3 cellular contexts compared by ENCODE assay signal in the genomic region with DNA sequence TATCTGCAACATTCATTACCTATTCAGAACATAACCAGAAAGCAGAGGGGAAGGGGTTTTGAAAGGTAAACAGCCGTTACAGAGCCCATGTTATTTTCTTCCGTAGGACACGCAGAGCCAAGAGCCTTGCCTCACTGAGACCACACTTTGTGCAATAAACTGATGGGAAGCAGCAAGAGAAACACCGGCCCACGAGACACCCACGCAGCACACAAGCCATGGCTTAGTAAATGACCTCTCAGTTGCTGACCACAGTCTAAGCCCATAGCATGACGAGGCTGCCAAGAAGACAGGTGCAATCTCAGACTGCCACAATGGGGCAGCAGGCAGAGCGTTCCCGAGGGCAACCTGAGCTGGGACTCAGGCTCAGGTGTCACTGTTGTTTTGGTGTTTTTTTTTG.
TF ChIP-seq lines count a peak whose summit lies in the region.

No MANE protein-coding gene starts in this region.

TF ChIP-seq in liver, 16 proteins besides CTCF, POLR2A, EP300 and RAD21:
- TF ChIP-seq, protein P1, sequence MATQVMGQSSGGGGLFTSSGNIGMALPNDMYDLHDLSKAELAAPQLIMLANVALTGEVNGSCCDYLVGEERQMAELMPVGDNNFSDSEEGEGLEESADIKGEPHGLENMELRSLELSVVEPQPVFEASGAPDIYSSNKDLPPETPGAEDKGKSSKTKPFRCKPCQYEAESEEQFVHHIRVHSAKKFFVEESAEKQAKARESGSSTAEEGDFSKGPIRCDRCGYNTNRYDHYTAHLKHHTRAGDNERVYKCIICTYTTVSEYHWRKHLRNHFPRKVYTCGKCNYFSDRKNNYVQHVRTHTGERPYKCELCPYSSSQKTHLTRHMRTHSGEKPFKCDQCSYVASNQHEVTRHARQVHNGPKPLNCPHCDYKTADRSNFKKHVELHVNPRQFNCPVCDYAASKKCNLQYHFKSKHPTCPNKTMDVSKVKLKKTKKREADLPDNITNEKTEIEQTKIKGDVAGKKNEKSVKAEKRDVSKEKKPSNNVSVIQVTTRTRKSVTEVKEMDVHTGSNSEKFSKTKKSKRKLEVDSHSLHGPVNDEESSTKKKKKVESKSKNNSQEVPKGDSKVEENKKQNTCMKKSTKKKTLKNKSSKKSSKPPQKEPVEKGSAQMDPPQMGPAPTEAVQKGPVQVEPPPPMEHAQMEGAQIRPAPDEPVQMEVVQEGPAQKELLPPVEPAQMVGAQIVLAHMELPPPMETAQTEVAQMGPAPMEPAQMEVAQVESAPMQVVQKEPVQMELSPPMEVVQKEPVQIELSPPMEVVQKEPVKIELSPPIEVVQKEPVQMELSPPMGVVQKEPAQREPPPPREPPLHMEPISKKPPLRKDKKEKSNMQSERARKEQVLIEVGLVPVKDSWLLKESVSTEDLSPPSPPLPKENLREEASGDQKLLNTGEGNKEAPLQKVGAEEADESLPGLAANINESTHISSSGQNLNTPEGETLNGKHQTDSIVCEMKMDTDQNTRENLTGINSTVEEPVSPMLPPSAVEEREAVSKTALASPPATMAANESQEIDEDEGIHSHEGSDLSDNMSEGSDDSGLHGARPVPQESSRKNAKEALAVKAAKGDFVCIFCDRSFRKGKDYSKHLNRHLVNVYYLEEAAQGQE (IDR thresholded peaks at IDR 0.05), result no peak
- TF ChIP-seq FOXA1 (IDR thresholded peaks at IDR 0.05), result peak; percentile 56
- TF ChIP-seq EGR1 (IDR thresholded peaks at IDR 0.05; ENCODE audit: low read depth in 2 of 2), result peak; percentile 77 to 89
- no peak for TF ChIP-seq HNF4G (IDR thresholded peaks at IDR 0.05)
- TF ChIP-seq, protein P2, sequence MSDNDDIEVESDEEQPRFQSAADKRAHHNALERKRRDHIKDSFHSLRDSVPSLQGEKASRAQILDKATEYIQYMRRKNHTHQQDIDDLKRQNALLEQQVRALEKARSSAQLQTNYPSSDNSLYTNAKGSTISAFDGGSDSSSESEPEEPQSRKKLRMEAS (IDR thresholded peaks at IDR 0.05), result peak; percentile 57
- peak; percentile 67 for TF ChIP-seq SP1 (IDR thresholded peaks at IDR 0.05)
- TF ChIP-seq, protein P3, sequence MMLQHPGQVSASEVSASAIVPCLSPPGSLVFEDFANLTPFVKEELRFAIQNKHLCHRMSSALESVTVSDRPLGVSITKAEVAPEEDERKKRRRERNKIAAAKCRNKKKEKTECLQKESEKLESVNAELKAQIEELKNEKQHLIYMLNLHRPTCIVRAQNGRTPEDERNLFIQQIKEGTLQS (IDR thresholded peaks at IDR 0.05), result peak; percentile 30
- peak in 1 of 2 donors; percentile 78 for TF ChIP-seq JUND (IDR thresholded peaks at IDR 0.05)
- TF ChIP-seq HNF4A (conservative IDR thresholded peaks at IDR 0.05), result peak; percentile 67 to 78
- peak; percentile 68 for TF ChIP-seq YY1 (IDR thresholded peaks at IDR 0.05)
- peak; percentile 84 to 94 for TF ChIP-seq RXRA (IDR thresholded peaks at IDR 0.05)
- peak; percentile 57 for TF ChIP-seq FOXA2 (IDR thresholded peaks at IDR 0.05)
- TF ChIP-seq, protein P4, sequence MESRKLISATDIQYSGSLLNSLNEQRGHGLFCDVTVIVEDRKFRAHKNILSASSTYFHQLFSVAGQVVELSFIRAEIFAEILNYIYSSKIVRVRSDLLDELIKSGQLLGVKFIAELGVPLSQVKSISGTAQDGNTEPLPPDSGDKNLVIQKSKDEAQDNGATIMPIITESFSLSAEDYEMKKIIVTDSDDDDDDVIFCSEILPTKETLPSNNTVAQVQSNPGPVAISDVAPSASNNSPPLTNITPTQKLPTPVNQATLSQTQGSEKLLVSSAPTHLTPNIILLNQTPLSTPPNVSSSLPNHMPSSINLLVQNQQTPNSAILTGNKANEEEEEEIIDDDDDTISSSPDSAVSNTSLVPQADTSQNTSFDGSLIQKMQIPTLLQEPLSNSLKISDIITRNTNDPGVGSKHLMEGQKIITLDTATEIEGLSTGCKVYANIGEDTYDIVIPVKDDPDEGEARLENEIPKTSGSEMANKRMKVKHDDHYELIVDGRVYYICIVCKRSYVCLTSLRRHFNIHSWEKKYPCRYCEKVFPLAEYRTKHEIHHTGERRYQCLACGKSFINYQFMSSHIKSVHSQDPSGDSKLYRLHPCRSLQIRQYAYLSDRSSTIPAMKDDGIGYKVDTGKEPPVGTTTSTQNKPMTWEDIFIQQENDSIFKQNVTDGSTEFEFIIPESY (IDR thresholded peaks at IDR 0.05), result peak; percentile 65
- TF ChIP-seq GABPA (IDR thresholded peaks at IDR 0.05 in 1 of 2, conservative IDR thresholded peaks at IDR 0.05 in 1 of 2), result no peak

TF ChIP-seq in HepG2, 621 proteins besides CTCF, POLR2A, EP300 and RAD21 (continues in another document):
- TF ChIP-seq SOX6 (IDR thresholded peaks at IDR 0.05), result no peak
- no peak for TF ChIP-seq SOX6 (CRISPR knock-in tag; IDR thresholded peaks at IDR 0.05)
- no peak for TF ChIP-seq SRSF1 (optimal IDR thresholded peaks at IDR 0.05; ENCODE audit: low read depth, low read length)
- TF ChIP-seq PCBP2 (optimal IDR thresholded peaks at IDR 0.05; ENCODE audit: low read depth, low read length, poor library complexity, severe bottlenecking), result no peak
- TF ChIP-seq, protein P5, sequence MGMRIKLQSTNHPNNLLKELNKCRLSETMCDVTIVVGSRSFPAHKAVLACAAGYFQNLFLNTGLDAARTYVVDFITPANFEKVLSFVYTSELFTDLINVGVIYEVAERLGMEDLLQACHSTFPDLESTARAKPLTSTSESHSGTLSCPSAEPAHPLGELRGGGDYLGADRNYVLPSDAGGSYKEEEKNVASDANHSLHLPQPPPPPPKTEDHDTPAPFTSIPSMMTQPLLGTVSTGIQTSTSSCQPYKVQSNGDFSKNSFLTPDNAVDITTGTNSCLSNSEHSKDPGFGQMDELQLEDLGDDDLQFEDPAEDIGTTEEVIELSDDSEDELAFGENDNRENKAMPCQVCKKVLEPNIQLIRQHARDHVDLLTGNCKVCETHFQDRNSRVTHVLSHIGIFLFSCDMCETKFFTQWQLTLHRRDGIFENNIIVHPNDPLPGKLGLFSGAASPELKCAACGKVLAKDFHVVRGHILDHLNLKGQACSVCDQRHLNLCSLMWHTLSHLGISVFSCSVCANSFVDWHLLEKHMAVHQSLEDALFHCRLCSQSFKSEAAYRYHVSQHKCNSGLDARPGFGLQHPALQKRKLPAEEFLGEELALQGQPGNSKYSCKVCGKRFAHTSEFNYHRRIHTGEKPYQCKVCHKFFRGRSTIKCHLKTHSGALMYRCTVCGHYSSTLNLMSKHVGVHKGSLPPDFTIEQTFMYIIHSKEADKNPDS (CRISPR knock-in tag; IDR thresholded peaks at IDR 0.05), result no peak
- TF ChIP-seq IRX3 (CRISPR knock-in tag; IDR thresholded peaks at IDR 0.05; ENCODE audit: borderline replicate concordance, low read depth), result no peak
- no peak for TF ChIP-seq ZNF20 (CRISPR knock-in tag; IDR thresholded peaks at IDR 0.05)
- no peak for TF ChIP-seq HDAC6 (IDR thresholded peaks at IDR 0.05; ENCODE audit: low read depth, low read length)
- TF ChIP-seq, protein P6, sequence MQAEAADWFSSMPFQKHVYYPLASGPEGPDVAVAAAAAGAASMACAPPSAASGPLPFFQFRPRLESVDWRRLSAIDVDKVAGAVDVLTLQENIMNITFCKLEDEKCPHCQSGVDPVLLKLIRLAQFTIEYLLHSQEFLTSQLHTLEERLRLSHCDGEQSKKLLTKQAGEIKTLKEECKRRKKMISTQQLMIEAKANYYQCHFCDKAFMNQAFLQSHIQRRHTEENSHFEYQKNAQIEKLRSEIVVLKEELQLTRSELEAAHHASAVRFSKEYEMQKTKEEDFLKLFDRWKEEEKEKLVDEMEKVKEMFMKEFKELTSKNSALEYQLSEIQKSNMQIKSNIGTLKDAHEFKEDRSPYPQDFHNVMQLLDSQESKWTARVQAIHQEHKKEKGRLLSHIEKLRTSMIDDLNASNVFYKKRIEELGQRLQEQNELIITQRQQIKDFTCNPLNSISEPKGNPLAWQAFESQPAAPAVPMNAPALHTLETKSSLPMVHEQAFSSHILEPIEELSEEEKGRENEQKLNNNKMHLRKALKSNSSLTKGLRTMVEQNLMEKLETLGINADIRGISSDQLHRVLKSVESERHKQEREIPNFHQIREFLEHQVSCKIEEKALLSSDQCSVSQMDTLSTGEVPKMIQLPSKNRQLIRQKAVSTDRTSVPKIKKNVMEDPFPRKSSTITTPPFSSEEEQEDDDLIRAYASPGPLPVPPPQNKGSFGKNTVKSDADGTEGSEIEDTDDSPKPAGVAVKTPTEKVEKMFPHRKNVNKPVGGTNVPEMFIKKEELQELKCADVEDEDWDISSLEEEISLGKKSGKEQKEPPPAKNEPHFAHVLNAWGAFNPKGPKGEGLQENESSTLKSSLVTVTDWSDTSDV (CRISPR knock-in tag; IDR thresholded peaks at IDR 0.05), result no peak
- TF ChIP-seq, protein P7, sequence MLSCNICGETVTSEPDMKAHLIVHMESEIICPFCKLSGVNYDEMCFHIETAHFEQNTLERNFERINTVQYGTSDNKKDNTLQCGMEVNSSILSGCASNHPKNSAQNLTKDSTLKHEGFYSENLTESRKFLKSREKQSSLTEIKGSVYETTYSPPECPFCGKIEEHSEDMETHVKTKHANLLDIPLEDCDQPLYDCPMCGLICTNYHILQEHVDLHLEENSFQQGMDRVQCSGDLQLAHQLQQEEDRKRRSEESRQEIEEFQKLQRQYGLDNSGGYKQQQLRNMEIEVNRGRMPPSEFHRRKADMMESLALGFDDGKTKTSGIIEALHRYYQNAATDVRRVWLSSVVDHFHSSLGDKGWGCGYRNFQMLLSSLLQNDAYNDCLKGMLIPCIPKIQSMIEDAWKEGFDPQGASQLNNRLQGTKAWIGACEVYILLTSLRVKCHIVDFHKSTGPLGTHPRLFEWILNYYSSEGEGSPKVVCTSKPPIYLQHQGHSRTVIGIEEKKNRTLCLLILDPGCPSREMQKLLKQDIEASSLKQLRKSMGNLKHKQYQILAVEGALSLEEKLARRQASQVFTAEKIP (CRISPR knock-in tag; IDR thresholded peaks at IDR 0.05; ENCODE audit: borderline replicate concordance), result no peak

TF ChIP-seq in neural cell, 6 proteins besides CTCF, POLR2A, EP300 and RAD21:
- TF ChIP-seq, protein P1 (IDR thresholded peaks at IDR 0.05; ENCODE audit: borderline replicate concordance), result no peak
- TF ChIP-seq SMC3 (conservative IDR thresholded peaks at IDR 0.05; ENCODE audit: poor library complexity), result no peak
- no peak for TF ChIP-seq TAF1 (IDR thresholded peaks at IDR 0.05; ENCODE audit: low read depth)
